In genomic region chr19:16628984-16629691, GRCh38 we compare ENCODE assay signal across 8 cellular contexts. TPM values are rescaled to one million over a fixed set of nuclear protein-coding genes. Genes with fewer than 3 reads are reported as not detected.
DNase-seq lines count a peak whose midpoint lies in the region; ATAC-seq lines count a peak whose summit lies in the region.

No MANE protein-coding gene starts in this region.

- H3K36me3 ChIP-seq in SJCRH30 = peaks cover 33% of the 10 kb centered on the region
- peaks cover 11 to 39% of the 10 kb centered on the region in 2 donors for H3K36me3 ChIP-seq in duodenal mucosa (ENCODE audit: control insufficient read depth in 1 of 2, insufficient read depth in 2 of 2, low read length in 2 of 2)

- DNase-seq in COLO668 (lab: John Stamatoyannopoulos, UW; ENCODE audit: unreplicated experiment) (peak; percentile 35), SJCRH30 (peak; percentile 83 to 92), activated gamma-delta T cell (lab: John Stamatoyannopoulos, UW) (no peak)
- DNase-seq in stimulated activated naive CD4-positive, alpha-beta T cell treated with Interleukin-2 at 50 U/mL for 16 hours (lab: John Stamatoyannopoulos, UW) = no peak

- H3K9me3 ChIP-seq in SJCRH30 (replicated peaks) (no peaks in the 10 kb centered on the region), duodenal mucosa (ENCODE audit: control insufficient read depth in 1 of 2, low read length in 2 of 2) (no peaks in the 10 kb centered on the region), mononuclear cell (ENCODE audit: low read depth, low read length) (no peaks in the 10 kb centered on the region)

- H3K27me3 ChIP-seq in SJCRH30 (no peaks in the 10 kb centered on the region), duodenal mucosa (ENCODE audit: control insufficient read depth in 1 of 2, insufficient read depth in 2 of 2, low read length in 2 of 2) (no peaks in the 10 kb centered on the region), mononuclear cell (ENCODE audit: insufficient read depth, low read length) (no peaks in the 10 kb centered on the region)

- H3K9ac ChIP-seq in duodenal mucosa (ENCODE audit: low read depth in 1 of 2, low read length in 2 of 2) = peak overlapping the region; percentile 86 to 90

- peak overlapping the region; percentile 93 for H3K4me3 ChIP-seq in SJCRH30
- peak overlapping the region; percentile 77 to 85 for H3K4me3 ChIP-seq in duodenal mucosa (ENCODE audit: low read depth in 1 of 2, low read length in 2 of 2)
- peak overlapping the region; percentile 88 for H3K4me3 ChIP-seq in mononuclear cell (ENCODE audit: low read length)

- peak; percentile 0 for ATAC-seq in HG02642 (IDR thresholded peaks at IDR 0.05; ENCODE audit: poor library complexity, unreplicated experiment)
- no peak for ATAC-seq in HG03378 (IDR thresholded peaks at IDR 0.05; ENCODE audit: unreplicated experiment)

- H3K4me1 ChIP-seq in SJCRH30 = peaks cover 7% of the 10 kb centered on the region
- peaks cover 17 to 30% of the 10 kb centered on the region in 2 donors for H3K4me1 ChIP-seq in duodenal mucosa (ENCODE audit: control insufficient read depth in 1 of 2, insufficient read depth in 2 of 2, low read length in 2 of 2)
- peaks cover 37% of the 10 kb centered on the region for H3K4me1 ChIP-seq in mononuclear cell (ENCODE audit: insufficient read depth, low read length)

- H3K27ac ChIP-seq in SJCRH30 (peak overlapping the region; percentile 99), duodenal mucosa (ENCODE audit: low read depth, low read length) (peak overlapping the region; percentile 94)

RNA-seq across cellular contexts. Expression of gene MED26, which starts 1.1 kb away (rescaled TPM):
- 12.6 and 13.5 TPM in 2 replicates for total RNA-seq in SJCRH30 (2014; rRNA removed; shearing (Covaris generic))
- 21.5 TPM for total RNA-seq in mononuclear cell

RNA-seq across cellular contexts. Expression of gene SMIM7, which starts 30.8 kb away (rescaled TPM):
- 96.3 and 107 TPM in 2 replicates for total RNA-seq in SJCRH30 (2014; rRNA removed; shearing (Covaris generic))
- total RNA-seq in mononuclear cell = 32.6 TPM

RNA-seq across cellular contexts. Expression of gene TMEM38A, which starts 31.8 kb away (rescaled TPM):
- 12.1 and 13.4 TPM in 2 replicates for total RNA-seq in SJCRH30 (2014; rRNA removed; shearing (Covaris generic))
- 2.7 TPM for total RNA-seq in mononuclear cell

RNA-seq across cellular contexts. Expression of gene SLC35E1, which starts 56.9 kb away (rescaled TPM):
- 40.8 and 40.9 TPM in 2 replicates for total RNA-seq in SJCRH30 (2014; rRNA removed; shearing (Covaris generic))
- 38.5 TPM for total RNA-seq in mononuclear cell

Comparison
In these comparisons a context has a peak if more than half of its experiments do, and no peak if none do; other contexts are left out.
1. DNase-seq: peak in COLO668 (single experiment) and SJCRH30 (2 of 2); none in activated gamma-delta T cell (single experiment) and stimulated activated naive CD4-positive, alpha-beta T cell treated with Interleukin-2 at 50 U/mL for 16 hours (single experiment).
2. Peak in every context shown above with its lines, with median percentiles within 50 percentile points of each other: H3K4me3 ChIP-seq.